In the genomic region with DNA sequence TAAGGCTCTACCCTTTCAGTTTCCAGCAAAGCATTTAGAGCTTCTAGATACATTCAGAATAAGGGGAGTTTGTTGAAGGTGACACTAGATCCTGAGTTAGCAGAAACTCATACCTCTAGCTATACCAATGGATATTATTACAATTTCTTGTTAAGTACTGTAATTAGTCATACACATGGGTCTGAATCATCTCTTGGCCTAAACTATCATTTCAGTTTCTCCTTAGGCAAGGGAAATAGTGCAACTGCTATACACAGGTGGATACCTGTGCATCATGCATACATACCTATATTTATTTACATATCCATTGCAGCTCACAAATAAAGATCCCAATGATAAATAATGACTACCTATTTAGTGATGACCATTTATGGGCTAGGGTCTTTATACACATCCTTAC, we compare ENCODE assay signal across 20 cellular contexts. TPM values are rescaled to one million over a fixed set of nuclear protein-coding genes. Genes with fewer than 3 reads are reported as not detected.
"Had no signal": no experiment of that assay in that cellular context is flagged by ENCODE, and none has a peak within 500 bp of the region (broad histone marks: within the 10 kb centered on the region; RNA-seq: fewer than 3 reads in every experiment).

No MANE protein-coding gene starts in this region.

- H2AFZ ChIP-seq: hepatocyte had no signal

- H3K4me1 ChIP-seq: esophagus squamous epithelium, suprapubic skin, thyroid gland had no signal

- H3K36me3 Mint-ChIP-seq: naive thymus-derived CD4-positive, alpha-beta T cell; type B pancreatic cell had no signal

- ATAC-seq: naive thymus-derived CD4-positive, alpha-beta T cell; right cardiac atrium; stimulated activated naive CD8-positive, alpha-beta T cell treated with anti-CD3 and anti-CD28 coated beads, Interleukin-15, Interleukin-2, amounts not matched to agents 100 U/mL and 50 U/mL, for 24 hours had no signal

- H3K27me3 ChIP-seq: thyroid gland had no signal

- H3K9me3 Mint-ChIP-seq: type B pancreatic cell had no signal

- H3K27ac ChIP-seq: dorsolateral prefrontal cortex, esophagus squamous epithelium, hepatocyte, neutrophil, suprapubic skin, thyroid gland had no signal

- H3K4me1 Mint-ChIP-seq: naive thymus-derived CD4-positive, alpha-beta T cell had no signal

- H3K4me3 ChIP-seq: dorsolateral prefrontal cortex, esophagus squamous epithelium, hepatocyte, smooth muscle cell, suprapubic skin, thyroid gland had no signal

- H3K9me3 ChIP-seq: esophagus squamous epithelium, neutrophil, suprapubic skin, thyroid gland had no signal

- FAIRE-seq: urothelium cell line had no signal

- H3K79me2 ChIP-seq: hepatocyte had no signal

- H3K4me2 ChIP-seq: hepatocyte, smooth muscle cell had no signal

- H3K27ac Mint-ChIP-seq: naive thymus-derived CD4-positive, alpha-beta T cell; type B pancreatic cell had no signal

- H3K4me3 Mint-ChIP-seq: naive thymus-derived CD4-positive, alpha-beta T cell; type B pancreatic cell had no signal

- DNase-seq: cortex of kidney; dorsolateral prefrontal cortex; effector CD8-positive, alpha-beta T cell; esophagus squamous epithelium; foreskin melanocyte; head of caudate nucleus; naive thymus-derived CD4-positive, alpha-beta T cell; posterior cingulate gyrus; right cardiac atrium; stimulated activated CD4-positive, alpha-beta T cell treated with anti-CD3 and anti-CD28 coated beads, Interleukin-2, amount 100 ng/mL, for 48 hours; stimulated activated naive CD8-positive, alpha-beta T cell treated with anti-CD3 and anti-CD28 coated beads, Interleukin-15, Interleukin-2, amounts not matched to agents 100 U/mL and 50 U/mL, for 24 hours; thyroid gland had no signal

- H3K36me3 ChIP-seq: esophagus squamous epithelium, neutrophil, suprapubic skin, thyroid gland had no signal

RNA-seq across cellular contexts. Expression of a gene that starts 45.1 kb away (rescaled TPM):
- total RNA-seq: liver; lung microvascular endothelial cell; naive thymus-derived CD4-positive, alpha-beta T cell; right cardiac atrium; smooth muscle cell; thyroid gland had no signal
- polyA plus RNA-seq: liver; naive thymus-derived CD4-positive, alpha-beta T cell; smooth muscle cell had no signal
